In genomic region chr13:79779061-79779460, GRCh38 we compare ENCODE assay signal across 17 cellular contexts.
DNase-seq lines count a peak whose midpoint lies in the region; ATAC-seq, FAIRE-seq and TF ChIP-seq lines count a peak whose summit lies in the region.
"Had no signal": no experiment of that assay in that cellular context is flagged by ENCODE, and none has a peak within 500 bp of the region (broad histone marks: within the 10 kb centered on the region; RNA-seq: fewer than 3 reads in every experiment).

No MANE protein-coding gene starts in this region.

- DNase-seq in GM12878 (ENCODE audit: low read depth, low spot score), result no peak
- no peak for DNase-seq in WTC11 (ENCODE audit: low spot score)
- DNase-seq in medulla oblongata (ENCODE audit: extremely low spot score), result no peak
- DNase-seq: NCI-H1417, NCI-H1930, NCI-H2171 treated with DMSO at 0.1 percent for 48 hours, NCI-H510A, SK-N-SH, T-helper 1 cell had no signal

- SMC1A ChIA-PET in GM12878 (lab: Charles Lee; ENCODE audit: uncharacterized antibody, unreplicated experiment), result interaction anchor here (0.6 to 2.0 kb wide), 17 partner anchors 20 to 1240 kb away, joined by 3 to 7 read pairs (median 3); no protein-coding TSS in a partner anchor

- H4K20me1 ChIP-seq in GM12878 (ENCODE audit: control insufficient read depth, insufficient read depth), result no peaks in the 10 kb centered on the region
- H4K20me1 ChIP-seq: BLaER1 treated with 17β-estradiol and CSF1 and Interleukin-3, amounts not matched to agents 10 nM and 100 nM had no signal

- no peak overlapping the region for H3K27ac ChIP-seq in GM12878 (ENCODE audit: control insufficient read depth, insufficient read depth)
- H3K27ac ChIP-seq: BLaER1 treated with 17β-estradiol and CSF1 and Interleukin-3, amounts not matched to agents 10 nM and 100 nM had no signal

- no peak for FAIRE-seq in GM12878 (lab: Jason Lieb, UNC)
- FAIRE-seq: GM12891, HepG2 had no signal

- BruUV-seq in GM12878 (replicated peaks; lab: Mats Ljungman, UMichigan), result no TSS peak

- no peaks in the 10 kb centered on the region for H3K36me3 Mint-ChIP-seq in WTC11

- CTCF ChIA-PET in GM12878 (lab: Yijun Ruan, JAX) (interaction anchor here (1.0 to 1.7 kb wide), 6 partner anchors 14 to 1239 kb away, joined by 3 to 6 read pairs (median 4); partner anchors contain the start of gene SPRY2), WTC11 (lab: Charles Lee) (no interaction called here)

- no peak for TF ChIP-seq CTCF in GM12878 (IDR thresholded peaks at IDR 0.05 in 2 of 3, conservative IDR thresholded peaks at IDR 0.05 in 1 of 3; ENCODE audit: control insufficient read depth in 2 of 3, extremely low read depth in 1 of 3, insufficient read depth in 1 of 3, low read depth in 3 of 3, low read length in 3 of 3)
- TF ChIP-seq CTCF in WTC11 (IDR thresholded peaks at IDR 0.05), result no peak

- peak; percentile 37 for ATAC-seq in GM19351 (IDR thresholded peaks at IDR 0.05; ENCODE audit: unreplicated experiment)
- peak; percentile 63 for ATAC-seq in HG02870 (IDR thresholded peaks at IDR 0.05; ENCODE audit: unreplicated experiment)
- peak; percentile 52 for ATAC-seq in GM12878
- ATAC-seq in WTC11, result no peak
- ATAC-seq in HG03520 (IDR thresholded peaks at IDR 0.05; ENCODE audit: unreplicated experiment), result no peak
- ATAC-seq: HepG2, Panc1 had no signal

- no peaks in the 10 kb centered on the region for H3K27me3 ChIP-seq in GM12878 (replicated peaks in 1 of 2; ENCODE audit: control insufficient read depth in 2 of 2, insufficient read depth in 2 of 2, low read length in 1 of 2)
- no peaks in the 10 kb centered on the region for H3K27me3 ChIP-seq in skeletal muscle satellite cell (ENCODE audit: control insufficient read depth, insufficient read depth, low read length)
- H3K27me3 ChIP-seq: BLaER1 treated with 17β-estradiol and CSF1 and Interleukin-3, amounts not matched to agents 10 nM and 100 nM had no signal

- 20% methylated on average over 3 of the region's 3 CpGs for WGBS in GM12878 (ENCODE audit: insufficient coverage, insufficient replicate concordance, low lambda C conversion rate, missing lambda C conversion rate)

- H3K4me1 Mint-ChIP-seq in WTC11, result peaks cover 45% of the 10 kb centered on the region

- H3K4me1 ChIP-seq in GM12878 (ENCODE audit: control insufficient read depth, insufficient read depth, low read length), result no peaks in the 10 kb centered on the region
- peaks cover 60% of the 10 kb centered on the region for H3K4me1 ChIP-seq in skeletal muscle satellite cell (ENCODE audit: control insufficient read depth, insufficient read depth, low read length)
- H3K4me1 ChIP-seq: BLaER1 treated with 17β-estradiol and CSF1 and Interleukin-3, amounts not matched to agents 10 nM and 100 nM had no signal

- TF ChIP-seq POLR2A in GM12878 (IDR thresholded peaks at IDR 0.05; ENCODE audit: low read depth, low read length), result no peak

- H3K79me2 ChIP-seq in GM12878 (ENCODE audit: control insufficient read depth, insufficient read depth, low read length), result no peaks in the 10 kb centered on the region

- no peaks in the 10 kb centered on the region for H3K9me3 ChIP-seq in GM12878 (replicated peaks; ENCODE audit: control insufficient read depth, insufficient read depth, low read length)
- H3K9me3 ChIP-seq in skeletal muscle satellite cell (replicated peaks; ENCODE audit: low read length), result no peaks in the 10 kb centered on the region
- H3K9me3 ChIP-seq: BLaER1 treated with 17β-estradiol and CSF1 and Interleukin-3, amounts not matched to agents 10 nM and 100 nM; SK-N-SH had no signal

- 0 out of 2 replicates have a peak overlapping the region, but pooled peaks have one; percentile 17 for H2AFZ ChIP-seq in GM12878 (ENCODE audit: control insufficient read depth, low read depth, low read length)

- no peak overlapping the region for H3K27ac Mint-ChIP-seq in WTC11

- no peaks in the 10 kb centered on the region for H3K9me3 Mint-ChIP-seq in WTC11

- no peak overlapping the region for H3K4me2 ChIP-seq in GM12878 (ENCODE audit: control insufficient read depth, insufficient read depth)
- H3K4me2 ChIP-seq in skeletal muscle satellite cell (ENCODE audit: low read length), result no peak overlapping the region
- H3K4me2 ChIP-seq: BLaER1 treated with 17β-estradiol and CSF1 and Interleukin-3, amounts not matched to agents 10 nM and 100 nM; SK-N-SH had no signal

- RAD21 ChIA-PET in GM12878 (lab: Charles Lee; ENCODE audit: unreplicated experiment), result interaction anchor here (0.6 to 3.6 kb wide), 11 partner anchors 25 to 1238 kb away, joined by 3 to 29 read pairs (median 4); partner anchors contain the start of gene SPRY2

- no peak overlapping the region for H3K4me3 ChIP-seq in GM12878
- no peak overlapping the region for H3K4me3 ChIP-seq in skeletal muscle satellite cell (ENCODE audit: low read length)
- H3K4me3 ChIP-seq: BLaER1 treated with 17β-estradiol and CSF1 and Interleukin-3, amounts not matched to agents 10 nM and 100 nM had no signal

- POLR2A ChIA-PET in GM12878 (lab: Charles Lee) (interaction anchor here (1.0 kb wide), 1 partner anchor 259 kb away, joined by 3 read pairs; no protein-coding TSS in a partner anchor), WTC11 (lab: Charles Lee) (no interaction called here)

- peak; percentile 20 to 53; a peak in 2 of 4 replicates for TF ChIP-seq EP300 in GM12878 (IDR thresholded peaks at IDR 0.05; ENCODE audit: borderline replicate concordance in 1 of 2, control insufficient read depth in 1 of 2, low read depth in 2 of 2, low read length in 2 of 2)

- in situ Hi-C loops in GM12878 (cut with MboI), result no loop called here

- intact Hi-C loops in GM12878 (cut with micrococcal nuclease; ENCODE audit: unreplicated experiment), result loop anchor here (5.0 to 10.0 kb wide), 4 partner anchors 223 to 1236 kb away; partner anchors contain the start of gene SPRY2

- H3K27me3 Mint-ChIP-seq in WTC11 (ENCODE audit: low read depth), result no peaks in the 10 kb centered on the region

- H3K36me3 ChIP-seq in GM12878 (ENCODE audit: control insufficient read depth in 2 of 2, insufficient read depth in 2 of 2, low read length in 1 of 2), result no peaks in the 10 kb centered on the region
- H3K36me3 ChIP-seq in skeletal muscle satellite cell (ENCODE audit: insufficient read depth, low read length), result no peaks in the 10 kb centered on the region
- H3K36me3 ChIP-seq: BLaER1 treated with 17β-estradiol and CSF1 and Interleukin-3, amounts not matched to agents 10 nM and 100 nM had no signal

- TF ChIP-seq RAD21 in GM12878 (IDR thresholded peaks at IDR 0.05; ENCODE audit: insufficient read depth, low read depth, low read length), result no peak

- H3K9ac ChIP-seq in GM12878 (ENCODE audit: control insufficient read depth, insufficient read depth, low read length) (no peak overlapping the region), skeletal muscle satellite cell (ENCODE audit: low read depth, low read length) (peak overlapping the region; percentile 64)
- H3K9ac ChIP-seq: BLaER1 treated with 17β-estradiol and CSF1 and Interleukin-3, amounts not matched to agents 10 nM and 100 nM; SK-N-SH had no signal

- H3K4me3 Mint-ChIP-seq in WTC11, result no peak overlapping the region

TF ChIP-seq in GM12878, 131 proteins besides CTCF, POLR2A, EP300 and RAD21 (continues in another document):
- TF ChIP-seq GATAD2B (conservative IDR thresholded peaks at IDR 0.05; ENCODE audit: low read depth) (no peak), MEF2A (IDR thresholded peaks at IDR 0.05; ENCODE audit: insufficient read depth, low read depth, low read length) (peak; percentile 67), BMI1 (IDR thresholded peaks at IDR 0.05; ENCODE audit: borderline replicate concordance) (peak; percentile 22; the same call in 1 of the 2 replicates), FOXM1 (IDR thresholded peaks at IDR 0.05; ENCODE audit: low read depth, low read length) (peak; percentile 43; the same call in 1 of the 2 replicates), ZBTB33 (IDR thresholded peaks at IDR 0.05) (no peak), RUNX3 (IDR thresholded peaks at IDR 0.05; ENCODE audit: low read length) (peak; percentile 79), MTA2 (IDR thresholded peaks at IDR 0.05; ENCODE audit: low read depth) (no peak)

TF ChIP-seq in WTC11, 78 proteins besides CTCF, POLR2A, EP300 and RAD21 (continues in another document):
- no peak for TF ChIP-seq OVOL2 (CRISPR knock-in tag; IDR thresholded peaks at IDR 0.05; ENCODE audit: borderline replicate concordance)
- TF ChIP-seq ZNF416 (CRISPR knock-in tag; IDR thresholded peaks at IDR 0.05), result no peak
- TF ChIP-seq ZSCAN18 (CRISPR knock-in tag; IDR thresholded peaks at IDR 0.05), result no peak
- TF ChIP-seq ZNF671 (CRISPR knock-in tag; IDR thresholded peaks at IDR 0.05), result no peak
- TF ChIP-seq ZMAT4 (CRISPR knock-in tag; IDR thresholded peaks at IDR 0.05), result no peak
- no peak for TF ChIP-seq NR2C2 (CRISPR knock-in tag; IDR thresholded peaks at IDR 0.05)
- TF ChIP-seq ZNF138 (CRISPR knock-in tag; conservative IDR thresholded peaks at IDR 0.05), result no peak
- TF ChIP-seq RORB (CRISPR knock-in tag; IDR thresholded peaks at IDR 0.05), result no peak
- no peak for TF ChIP-seq KAT7 (CRISPR knock-in tag; IDR thresholded peaks at IDR 0.05; ENCODE audit: borderline replicate concordance)
- TF ChIP-seq CREB1 (CRISPR knock-in tag; IDR thresholded peaks at IDR 0.05), result no peak
- TF ChIP-seq IRF2 (CRISPR knock-in tag; IDR thresholded peaks at IDR 0.05; ENCODE audit: borderline replicate concordance, low read depth), result no peak

Comparison
In these comparisons a context has a peak if more than half of its experiments do, and no peak if none do; other contexts are left out.
1. ATAC-seq: peak in GM19351 (single experiment), HG02870 (single experiment) and GM12878 (single experiment); none in WTC11 (single experiment) and HG03520 (single experiment).